ENCODE assay signal across 2 cellular contexts in the genomic region with DNA sequence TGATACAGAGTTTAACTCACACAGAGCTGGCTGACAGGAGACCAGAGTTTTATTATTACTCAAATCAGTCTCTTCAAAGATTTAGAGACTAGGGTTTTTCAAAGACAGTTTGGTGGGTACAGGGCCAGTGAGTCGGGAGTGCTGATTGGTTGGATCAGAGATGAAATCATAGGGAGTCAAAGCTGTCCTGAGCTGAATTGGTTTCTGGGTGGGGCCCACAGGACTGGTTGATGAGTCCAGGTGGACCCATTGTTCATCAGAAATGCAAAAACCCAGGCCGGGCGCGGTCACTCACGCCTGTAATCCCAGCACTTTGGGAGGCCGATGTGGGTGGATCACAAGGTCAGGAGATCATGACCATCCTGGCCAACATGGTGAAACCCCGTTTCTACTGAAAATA. TPM values are rescaled to one million over a fixed set of nuclear protein-coding genes. Genes with fewer than 3 reads are reported as not detected.
"Had no signal": no experiment of that assay in that cellular context is flagged by ENCODE, and none has a peak within 500 bp of the region (broad histone marks: within the 10 kb centered on the region; RNA-seq: fewer than 3 reads in every experiment).

No MANE protein-coding gene starts in this region.

RNA-seq across cellular contexts. Expression of gene ARL11, which starts 25.7 kb away (rescaled TPM):
- total RNA-seq: MCF 10A, NCI-H460 had no signal
